ENCODE assay signal across 12 cellular contexts in genomic region chr17:76530826-76531500, GRCh38. TPM values are rescaled to one million over a fixed set of nuclear protein-coding genes. Genes with fewer than 3 reads are reported as not detected.
DNase-seq lines count a peak whose midpoint lies in the region; ATAC-seq and TF ChIP-seq lines count a peak whose summit lies in the region.
"Had no signal": no experiment of that assay in that cellular context is flagged by ENCODE, and none has a peak within 500 bp of the region (broad histone marks: within the 10 kb centered on the region; RNA-seq: fewer than 3 reads in every experiment).

No MANE protein-coding gene starts in this region.

- no peak for DNase-seq in lung (ENCODE audit: low spot score)
- no peak for DNase-seq in mucosa of gallbladder (ENCODE audit: low spot score)
- DNase-seq in NCI-H69 (lab: John Stamatoyannopoulos, UW), result no peak
- no peak for DNase-seq in germinal center (ENCODE audit: low spot score)
- DNase-seq: activated T-cell treated with anti-CD3 and anti-CD28 coated beads, Interleukin-2, amount 50 U/mL, for 1 hour; natural killer cell; NCI-H2081 had no signal

- WGBS in lung, 2 donors, result 80 to 85% methylated on average over 33 of the region's 33 CpGs

- peaks cover 0 to 32% of the 10 kb centered on the region in 2 donors for H3K4me1 ChIP-seq in lung (ENCODE audit: control insufficient read depth in 2 of 2, insufficient read depth in 2 of 2, low read length in 2 of 2)

- H3K9me3 ChIP-seq in lung (ENCODE audit: control insufficient read depth in 2 of 2, insufficient read depth in 1 of 2, low read length in 1 of 2), result no peaks in the 10 kb centered on the region

- ATAC-seq in lung (ENCODE audit: insufficient read depth, low FRiP score) (no peak), GM21529 (IDR thresholded peaks at IDR 0.05; ENCODE audit: unreplicated experiment) (no peak)
- no peak for ATAC-seq in stimulated activated memory B cell treated with anti-CD40 and anti-IgM and Interleukin-4, amounts not matched to agents 10 μg/mL and 1 μg/mL and 100 μg/mL, for 72 hours

- H3K27ac ChIP-seq in cingulate gyrus (ENCODE audit: low read depth, low read length), result peak overlapping the region; percentile 88
- peak overlapping the region; percentile 94 to 96 for H3K27ac ChIP-seq in lung (ENCODE audit: low read depth in 1 of 2, low read length in 1 of 2)

- peak overlapping the region in 2 of 3 donors; percentile 76 to 87 for H3K27ac Mint-ChIP-seq in IgD-negative memory B cell
- peak overlapping the region; percentile 98 for H3K27ac Mint-ChIP-seq in stimulated activated memory B cell treated with anti-CD40 and anti-IgM and Interleukin-4, amounts not matched to agents 10 μg/mL and 1 μg/mL and 100 μg/mL, for 72 hours

- H3K4me1 Mint-ChIP-seq in IgD-negative memory B cell, result peaks cover 8 to 24% (median 23%) of the 10 kb centered on the region in 3 donors
- peaks cover 59% of the 10 kb centered on the region for H3K4me1 Mint-ChIP-seq in stimulated activated memory B cell treated with anti-CD40 and anti-IgM and Interleukin-4, amounts not matched to agents 10 μg/mL and 1 μg/mL and 100 μg/mL, for 72 hours

- peaks cover 1% of the 10 kb centered on the region for H3K27me3 Mint-ChIP-seq in IgD-negative memory B cell
- peaks cover 13% of the 10 kb centered on the region for H3K27me3 Mint-ChIP-seq in stimulated activated memory B cell treated with anti-CD40 and anti-IgM and Interleukin-4, amounts not matched to agents 10 μg/mL and 1 μg/mL and 100 μg/mL, for 72 hours

- H3K9me3 Mint-ChIP-seq in IgD-negative memory B cell, result no peaks in the 10 kb centered on the region
- no peaks in the 10 kb centered on the region for H3K9me3 Mint-ChIP-seq in stimulated activated memory B cell treated with anti-CD40 and anti-IgM and Interleukin-4, amounts not matched to agents 10 μg/mL and 1 μg/mL and 100 μg/mL, for 72 hours
- H3K9me3 Mint-ChIP-seq: central memory CD8-positive, alpha-beta T cell; natural killer cell had no signal

- H3K27me3 ChIP-seq in lung (ENCODE audit: control insufficient read depth, insufficient read depth), result no peaks in the 10 kb centered on the region

- no peak for TF ChIP-seq CTCF in lung (IDR thresholded peaks at IDR 0.05; ENCODE audit: control extremely low read depth, extremely low read depth)

- H3K36me3 ChIP-seq in lung (ENCODE audit: control insufficient read depth in 2 of 2, insufficient read depth in 2 of 2, low read length in 2 of 2), result no peaks in the 10 kb centered on the region

- H3K4me3 Mint-ChIP-seq in IgD-negative memory B cell, result peak overlapping the region in 2 of 4 donors; percentile 38 to 79
- H3K4me3 Mint-ChIP-seq in stimulated activated memory B cell treated with anti-CD40 and anti-IgM and Interleukin-4, amounts not matched to agents 10 μg/mL and 1 μg/mL and 100 μg/mL, for 72 hours, result no peak overlapping the region
- H3K4me3 Mint-ChIP-seq: central memory CD8-positive, alpha-beta T cell had no signal

- H3K36me3 Mint-ChIP-seq in IgD-negative memory B cell, result no peaks in the 10 kb centered on the region
- no peaks in the 10 kb centered on the region for H3K36me3 Mint-ChIP-seq in stimulated activated memory B cell treated with anti-CD40 and anti-IgM and Interleukin-4, amounts not matched to agents 10 μg/mL and 1 μg/mL and 100 μg/mL, for 72 hours
- H3K36me3 Mint-ChIP-seq: natural killer cell had no signal

- H3K4me3 ChIP-seq in lung, result no peak overlapping the region

RNA-seq across cellular contexts. Expression of gene CYGB, which starts 6.5 kb away (rescaled TPM):
- polyA plus RNA-seq in IgD-negative memory B cell, result 2.1 TPM
- total RNA-seq in lung, result 10 to 100 TPM; 15.9 to 20.0 TPM
- polyA plus RNA-seq in lung, result 10 to 100 TPM; 21.4 to 30.4 TPM
- total RNA-seq in mucosa of gallbladder, result 14.7 TPM

RNA-seq across cellular contexts. Expression of gene PRCD, which starts 8.9 kb away (rescaled TPM):
- polyA plus RNA-seq in IgD-negative memory B cell, result 24.4 TPM
- 10 to 100 TPM in 1 of 2 donors, 1 to 10 TPM in 1; 3.3 to 11.3 TPM for total RNA-seq in lung
- polyA plus RNA-seq in lung, result 1 to 10 TPM; 2.0 to 7.9 TPM
- total RNA-seq in mucosa of gallbladder, result 4.3 TPM

RNA-seq across cellular contexts. Expression of gene RHBDF2, which starts 29.7 kb away (rescaled TPM):
- polyA plus RNA-seq in IgD-negative memory B cell (160 TPM), lung (100 to 1,000 TPM in 1 of 2 donors, 10 to 100 TPM in 1; 20.1 to 116 TPM)
- total RNA-seq in lung (10 to 100 TPM; 22.7 to 56.5 TPM), mucosa of gallbladder (48.8 TPM)

RNA-seq across cellular contexts. Expression of gene ST6GALNAC2, which starts 54.7 kb away (rescaled TPM):
- polyA plus RNA-seq in IgD-negative memory B cell, result 0.68 TPM
- total RNA-seq in lung, result 10 to 100 TPM; 20.8 to 38.0 TPM
- polyA plus RNA-seq in lung, result 10 to 100 TPM; 12.1 to 15.4 TPM
- total RNA-seq in mucosa of gallbladder, result 2.4 TPM
